ENCODE assay signal across 16 cellular contexts in genomic region chr13:43325636-43326035, GRCh38.
A peak's percentile ranks its signal among the peaks of the same experiment; 100 is the strongest.
DNase-seq lines count a peak whose midpoint lies in the region; ATAC-seq and TF ChIP-seq lines count a peak whose summit lies in the region.
"Had no signal": no experiment of that assay in that cellular context is flagged by ENCODE, and none has a peak within 500 bp of the region (broad histone marks: within the 10 kb centered on the region; RNA-seq: fewer than 3 reads in every experiment).

No MANE protein-coding gene starts in this region.

- peak overlapping the region; percentile 61 for H3K27ac Mint-ChIP-seq in nephron progenitor cell
- H3K27ac Mint-ChIP-seq: CD8-positive, alpha-beta memory T cell had no signal

- peak; percentile 48 for ATAC-seq in Right ventricle myocardium superior (ENCODE audit: poor library complexity)
- ATAC-seq in GM18909 (IDR thresholded peaks at IDR 0.05; ENCODE audit: poor library complexity, unreplicated experiment) = no peak

- no peaks in the 10 kb centered on the region for H3K9me3 Mint-ChIP-seq in nephron progenitor cell
- H3K9me3 Mint-ChIP-seq: CD8-positive, alpha-beta memory T cell had no signal

- H3K27me3 Mint-ChIP-seq in nephron progenitor cell (ENCODE audit: low read depth, poor library complexity) = peaks cover 4% of the 10 kb centered on the region

- no peaks in the 10 kb centered on the region for H3K9me3 ChIP-seq in right atrium auricular region
- H3K9me3 ChIP-seq: BLaER1, Caco-2 had no signal

- no peak overlapping the region for H3K27ac ChIP-seq in right atrium auricular region
- H3K27ac ChIP-seq in dorsolateral prefrontal cortex = peak overlapping the region in 58 of 59 donors; percentile 59 to 98 (median 90)
- peak overlapping the region; percentile 93 for H3K27ac ChIP-seq in substantia nigra (ENCODE audit: low read depth, low read length, poor library complexity, severe bottlenecking)
- H3K27ac ChIP-seq in RWPE1 = no peak overlapping the region
- H3K27ac ChIP-seq: BLaER1 had no signal

- no peak overlapping the region for H3K4me3 ChIP-seq in right atrium auricular region
- H3K4me3 ChIP-seq in dorsolateral prefrontal cortex = peak overlapping the region in 2 of 59 donors; percentile 3 to 9
- H3K4me3 ChIP-seq: BLaER1 had no signal

- H3K36me3 ChIP-seq in right atrium auricular region = no peaks in the 10 kb centered on the region
- H3K36me3 ChIP-seq: BLaER1 had no signal

- H3K27me3 ChIP-seq in right atrium auricular region (no peaks in the 10 kb centered on the region), dorsolateral prefrontal cortex (no peaks in the 10 kb centered on the region)
- H3K27me3 ChIP-seq: BLaER1 had no signal

- H3K36me3 Mint-ChIP-seq in nephron progenitor cell (ENCODE audit: low read depth) = no peaks in the 10 kb centered on the region

- no peak overlapping the region for H3K4me3 Mint-ChIP-seq in nephron progenitor cell
- H3K4me3 Mint-ChIP-seq: CD8-positive, alpha-beta memory T cell had no signal

- H3K4me1 ChIP-seq in right atrium auricular region = no peaks in the 10 kb centered on the region
- H3K4me1 ChIP-seq: BLaER1, Caco-2 had no signal

- CTCF ChIA-PET in RWPE1 (lab: Yijun Ruan, JAX) = no interaction called here

- intact Hi-C loops in Right ventricle myocardium superior (cut with DNase I) (no loop called here), dorsolateral prefrontal cortex (cut with DNase I) (loop anchor here in 1 of 2 donors (5.0 kb wide), 1 partner anchor 87 kb away; no protein-coding TSS in a partner anchor)

- POLR2A ChIA-PET in RWPE1 (lab: Yijun Ruan, JAX; ENCODE audit: low non-redundant PET) = no interaction called here

- no peak for DNase-seq in Right ventricle myocardium superior
- no peak for DNase-seq in right atrium auricular region (ENCODE audit: low spot score)
- DNase-seq in dorsolateral prefrontal cortex = no peak
- DNase-seq in nephron progenitor cell = no peak
- no peak for DNase-seq in substantia nigra (lab: John Stamatoyannopoulos, UW)
- no peak for DNase-seq in NCI-H2029 (lab: John Stamatoyannopoulos, UW)
- no peak for DNase-seq in RWPE1 (ENCODE audit: low spot score)
- DNase-seq: 8988T; AML-193; Caco-2; CD8-positive, alpha-beta memory T cell; DND-41; GDM1; HCEC 1CT had no signal

- H3K4me1 Mint-ChIP-seq in nephron progenitor cell = peaks cover 26% of the 10 kb centered on the region
- H3K4me1 Mint-ChIP-seq: CD8-positive, alpha-beta memory T cell had no signal

- TF ChIP-seq CTCF in right atrium auricular region (IDR thresholded peaks at IDR 0.05) = no peak
- TF ChIP-seq CTCF in dorsolateral prefrontal cortex (IDR thresholded peaks at IDR 0.05 in 54 of 56, conservative IDR thresholded peaks at IDR 0.05 in 2 of 56; ENCODE audit: low read depth in 1 of 56, partially characterized antibody in 56 of 56) = no peak
- TF ChIP-seq CTCF in nephron progenitor cell (IDR thresholded peaks at IDR 0.05) = no peak
- no peak for TF ChIP-seq CTCF in RWPE1 (conservative IDR thresholded peaks at IDR 0.05; ENCODE audit: low read depth)

Comparison
In these comparisons a context has a peak if more than half of its experiments do, and no peak if none do; other contexts are left out.
1. H3K27ac ChIP-seq: peak in dorsolateral prefrontal cortex (58 of 59) and substantia nigra (single experiment); none in right atrium auricular region (0 of 2) and RWPE1 (single experiment).